Comparison of ENCODE assay signal across 1 cellular context in the genomic region with DNA sequence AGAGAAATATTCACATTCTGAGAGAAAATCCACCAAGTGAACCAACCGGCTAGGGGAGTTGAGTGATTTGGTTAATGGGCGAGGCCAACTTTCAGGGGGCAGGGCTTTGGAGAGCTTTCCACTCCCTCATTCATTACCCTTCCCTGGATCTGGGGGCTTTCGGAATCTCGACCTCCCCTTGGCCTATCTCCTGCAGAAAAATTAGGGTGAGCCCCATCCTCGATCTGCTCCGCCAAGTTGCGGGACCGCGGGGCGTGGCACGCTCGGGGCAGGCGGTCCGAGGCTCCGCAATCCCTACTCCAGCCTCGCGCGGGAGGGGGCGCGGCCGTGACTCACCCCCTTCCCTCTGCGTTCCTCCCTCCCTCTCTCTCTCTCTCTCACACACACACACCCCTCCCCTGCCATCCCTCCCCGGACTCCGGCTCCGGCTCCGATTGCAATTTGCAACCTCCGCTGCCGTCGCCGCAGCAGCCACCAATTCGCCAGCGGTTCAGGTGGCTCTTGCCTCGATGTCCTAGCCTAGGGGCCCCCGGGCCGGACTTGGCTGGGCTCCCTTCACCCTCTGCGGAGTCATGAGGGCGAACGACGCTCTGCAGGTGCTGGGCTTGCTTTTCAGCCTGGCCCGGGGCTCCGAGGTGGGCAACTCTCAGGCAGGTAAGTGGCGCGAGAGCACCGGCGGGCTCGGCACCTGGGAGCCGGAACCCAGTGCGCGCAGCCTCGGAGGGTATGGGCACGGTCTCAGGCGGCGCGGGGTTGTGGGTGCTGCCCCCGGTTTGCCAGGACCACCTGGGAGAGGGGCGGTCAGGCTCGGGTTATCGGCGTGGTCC.
TF ChIP-seq lines count a peak whose summit lies in the region.

ERBB3 (plus strand) TSS at position 437 of the 827 bp plus-strand sequence; CDS start at position 573, 136 bp downstream.

TF ChIP-seq in HepG2, 621 proteins besides CTCF, POLR2A, EP300 and RAD21 (continued from another document and continues in another):
- TF ChIP-seq CREB3 (CRISPR knock-in tag; IDR thresholded peaks at IDR 0.05): no peak; the same call in 1 of the 2 replicates
- TF ChIP-seq MAX (IDR thresholded peaks at IDR 0.05): peak; percentile 76
- TF ChIP-seq RARG (CRISPR knock-in tag; IDR thresholded peaks at IDR 0.05; ENCODE audit: low read depth): no peak
- peak; percentile 60 for TF ChIP-seq HNF4A (CRISPR knock-in tag; IDR thresholded peaks at IDR 0.05)
- peak; percentile 33; the same call in 1 of the 2 replicates for TF ChIP-seq MTF1 (CRISPR knock-in tag; IDR thresholded peaks at IDR 0.05)
- no peak for TF ChIP-seq ZNF710 (CRISPR knock-in tag; IDR thresholded peaks at IDR 0.05; ENCODE audit: borderline replicate concordance)
- no peak for TF ChIP-seq NR2F6 (IDR thresholded peaks at IDR 0.05)
- no peak; the same call in 1 of the 2 replicates for TF ChIP-seq NR2F6 (CRISPR knock-in tag; IDR thresholded peaks at IDR 0.05)
- peak; percentile 42; the same call in 1 of the 2 replicates for TF ChIP-seq ZMYM3 (CRISPR knock-in tag; IDR thresholded peaks at IDR 0.05)
- no peak for TF ChIP-seq CENPBD1 (CRISPR knock-in tag; IDR thresholded peaks at IDR 0.05; ENCODE audit: borderline replicate concordance, low read depth)
- TF ChIP-seq ZNF432 (CRISPR knock-in tag; IDR thresholded peaks at IDR 0.05; ENCODE audit: borderline replicate concordance): no peak
- no peak; the same call in 1 of the 2 replicates for TF ChIP-seq ZNF777 (CRISPR knock-in tag; IDR thresholded peaks at IDR 0.05)
- TF ChIP-seq PHF21A (CRISPR knock-in tag; IDR thresholded peaks at IDR 0.05): no peak; the same call in 1 of the 2 replicates
- no peak for TF ChIP-seq ZNF10 (CRISPR knock-in tag; IDR thresholded peaks at IDR 0.05; ENCODE audit: borderline replicate concordance, low read depth)
- peak; percentile 58; the same call in 1 of the 2 replicates for TF ChIP-seq ZNF816 (CRISPR knock-in tag; IDR thresholded peaks at IDR 0.05; ENCODE audit: borderline replicate concordance)
- TF ChIP-seq, protein P1, sequence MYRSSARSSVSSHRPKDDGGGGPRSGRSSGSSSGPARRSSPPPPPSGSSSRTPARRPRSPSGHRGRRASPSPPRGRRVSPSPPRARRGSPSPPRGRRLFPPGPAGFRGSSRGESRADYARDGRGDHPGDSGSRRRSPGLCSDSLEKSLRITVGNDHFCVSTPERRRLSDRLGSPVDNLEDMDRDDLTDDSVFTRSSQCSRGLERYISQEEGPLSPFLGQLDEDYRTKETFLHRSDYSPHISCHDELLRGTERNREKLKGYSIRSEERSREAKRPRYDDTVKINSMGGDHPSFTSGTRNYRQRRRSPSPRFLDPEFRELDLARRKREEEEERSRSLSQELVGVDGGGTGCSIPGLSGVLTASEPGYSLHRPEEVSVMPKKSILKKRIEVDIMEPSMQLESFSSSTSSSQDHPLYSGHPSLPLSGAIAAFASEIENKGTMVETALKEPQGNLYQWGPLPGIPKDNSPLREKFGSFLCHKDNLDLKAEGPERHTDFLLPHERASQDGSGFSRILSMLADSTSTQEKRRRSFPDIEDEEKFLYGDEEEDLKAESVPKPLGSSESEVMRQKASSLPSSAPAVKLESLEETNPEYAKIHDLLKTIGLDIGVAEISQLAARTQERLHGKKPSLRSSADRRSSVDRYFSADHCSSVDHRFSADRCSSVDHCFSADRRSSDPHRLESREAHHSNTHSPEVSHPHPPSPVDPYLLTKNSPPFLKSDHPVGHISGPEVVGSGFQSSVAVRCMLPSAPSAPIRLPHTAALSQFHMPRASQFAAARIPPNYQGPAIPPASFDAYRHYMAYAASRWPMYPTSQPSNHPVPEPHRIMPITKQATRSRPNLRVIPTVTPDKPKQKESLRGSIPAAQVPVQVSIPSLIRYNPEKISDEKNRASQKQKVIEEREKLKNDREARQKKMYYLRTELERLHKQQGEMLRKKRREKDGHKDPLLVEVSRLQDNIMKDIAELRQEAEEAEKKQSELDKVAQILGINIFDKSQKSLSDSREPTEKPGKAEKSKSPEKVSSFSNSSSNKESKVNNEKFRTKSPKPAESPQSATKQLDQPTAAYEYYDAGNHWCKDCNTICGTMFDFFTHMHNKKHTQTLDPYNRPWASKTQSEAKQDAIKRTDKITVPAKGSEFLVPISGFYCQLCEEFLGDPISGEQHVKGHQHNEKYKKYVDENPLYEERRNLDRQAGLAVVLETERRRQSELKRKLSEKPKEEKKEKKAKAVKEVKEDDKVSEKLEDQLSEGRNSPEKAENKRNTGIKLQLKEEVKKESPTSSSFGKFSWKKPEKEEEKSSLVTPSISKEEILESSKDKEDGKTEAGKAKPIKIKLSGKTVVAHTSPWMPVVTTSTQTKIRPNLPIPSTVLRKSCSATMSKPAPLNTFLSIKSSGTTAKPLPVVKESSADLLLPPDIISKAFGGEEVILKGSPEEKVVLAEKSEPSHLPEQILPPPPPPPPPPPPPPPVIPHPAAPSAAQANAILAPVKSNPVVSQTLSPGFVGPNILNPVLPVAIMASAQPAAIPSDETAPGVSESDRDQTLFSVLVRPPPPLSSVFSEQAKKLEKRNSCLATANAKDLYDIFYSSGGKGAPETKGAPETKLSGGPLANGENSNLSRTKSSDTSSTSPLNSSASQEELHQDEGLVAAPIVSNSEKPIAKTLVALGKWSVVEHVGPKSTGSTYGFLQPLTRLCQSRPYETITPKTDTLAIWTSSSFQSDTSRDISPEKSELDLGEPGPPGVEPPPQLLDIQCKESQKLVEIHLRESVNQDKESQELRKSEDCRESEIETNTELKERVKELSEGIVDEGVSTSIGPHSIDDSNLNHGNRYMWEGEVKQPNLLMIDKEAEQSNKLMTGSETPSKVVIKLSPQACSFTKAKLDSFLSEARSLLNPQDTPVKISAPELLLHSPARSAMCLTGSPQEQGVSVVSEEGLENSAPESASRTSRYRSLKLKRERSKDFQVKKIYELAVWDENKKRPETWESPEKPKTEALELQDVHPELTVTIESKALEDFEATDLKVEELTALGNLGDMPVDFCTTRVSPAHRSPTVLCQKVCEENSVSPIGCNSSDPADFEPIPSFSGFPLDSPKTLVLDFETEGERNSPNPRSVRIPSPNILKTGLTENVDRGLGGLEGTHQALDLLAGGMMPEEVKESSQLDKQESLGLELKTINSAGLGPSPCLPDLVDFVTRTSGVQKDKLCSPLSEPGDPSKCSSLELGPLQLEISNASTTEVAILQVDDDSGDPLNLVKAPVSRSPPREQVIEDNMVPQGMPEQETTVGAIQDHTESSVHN (CRISPR knock-in tag; IDR thresholded peaks at IDR 0.05): no peak
- TF ChIP-seq, protein P2, sequence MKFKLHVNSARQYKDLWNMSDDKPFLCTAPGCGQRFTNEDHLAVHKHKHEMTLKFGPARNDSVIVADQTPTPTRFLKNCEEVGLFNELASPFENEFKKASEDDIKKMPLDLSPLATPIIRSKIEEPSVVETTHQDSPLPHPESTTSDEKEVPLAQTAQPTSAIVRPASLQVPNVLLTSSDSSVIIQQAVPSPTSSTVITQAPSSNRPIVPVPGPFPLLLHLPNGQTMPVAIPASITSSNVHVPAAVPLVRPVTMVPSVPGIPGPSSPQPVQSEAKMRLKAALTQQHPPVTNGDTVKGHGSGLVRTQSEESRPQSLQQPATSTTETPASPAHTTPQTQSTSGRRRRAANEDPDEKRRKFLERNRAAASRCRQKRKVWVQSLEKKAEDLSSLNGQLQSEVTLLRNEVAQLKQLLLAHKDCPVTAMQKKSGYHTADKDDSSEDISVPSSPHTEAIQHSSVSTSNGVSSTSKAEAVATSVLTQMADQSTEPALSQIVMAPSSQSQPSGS (CRISPR knock-in tag; IDR thresholded peaks at IDR 0.05): no peak
- peak in 1 of 2 experiments; percentile 68; a peak in 1 of 4 replicates for TF ChIP-seq KLF16 (CRISPR knock-in tag; IDR thresholded peaks at IDR 0.05)
- TF ChIP-seq MLLT10 (CRISPR knock-in tag; IDR thresholded peaks at IDR 0.05): no peak
- no peak for TF ChIP-seq CBFB (CRISPR knock-in tag; IDR thresholded peaks at IDR 0.05)
- peak; percentile 43; the same call in 1 of the 2 replicates for TF ChIP-seq ZNF281 (CRISPR knock-in tag; IDR thresholded peaks at IDR 0.05; ENCODE audit: borderline replicate concordance)
- TF ChIP-seq FOXJ3 (CRISPR knock-in tag; IDR thresholded peaks at IDR 0.05; ENCODE audit: borderline replicate concordance): no peak; the same call in 1 of the 2 replicates
- TF ChIP-seq ZNF530 (CRISPR knock-in tag; IDR thresholded peaks at IDR 0.05; ENCODE audit: low read depth): no peak
- no peak; the same call in 1 of the 2 replicates for TF ChIP-seq MYPOP (CRISPR knock-in tag; IDR thresholded peaks at IDR 0.05)
- no peak for TF ChIP-seq ZKSCAN5 (CRISPR knock-in tag; IDR thresholded peaks at IDR 0.05)
- 0 out of 2 replicates have a peak, but pooled peaks have one; percentile 46 for TF ChIP-seq HOXD1 (CRISPR knock-in tag; IDR thresholded peaks at IDR 0.05)
